Comparison of ENCODE assay signal across 2 cellular contexts in genomic region chr5:51821697-51822096, GRCh38.
TF ChIP-seq lines count a peak whose summit lies in the region.

No MANE protein-coding gene starts in this region.

TF ChIP-seq in SK-N-SH, 30 proteins besides CTCF, POLR2A, EP300 and RAD21 (continued from another document):
- TF ChIP-seq IRF3 (IDR thresholded peaks at IDR 0.05; ENCODE audit: low read depth, low read length): no peak
- TF ChIP-seq USF1 (IDR thresholded peaks at IDR 0.05; ENCODE audit: borderline replicate concordance, low read depth): no peak
- no peak for TF ChIP-seq ZBTB33 (IDR thresholded peaks at IDR 0.05; ENCODE audit: borderline replicate concordance, low read depth)
- TF ChIP-seq EZH2phosphoT487 (IDR thresholded peaks at IDR 0.05; ENCODE audit: borderline replicate concordance, low read depth): no peak
- no peak for TF ChIP-seq POLR2AphosphoS5 (IDR thresholded peaks at IDR 0.05; ENCODE audit: low read depth, low read length)
- no peak for TF ChIP-seq USF2 (IDR thresholded peaks at IDR 0.05; ENCODE audit: borderline replicate concordance, low read depth, low read length)

TF ChIP-seq in SK-N-SH treated with all-trans-retinoic acid at 6 μM for 48 hours, 23 proteins besides CTCF, POLR2A, EP300 and RAD21 (continued from another document):
- TF ChIP-seq PATZ1 (CRISPR knock-in tag; IDR thresholded peaks at IDR 0.05; ENCODE audit: borderline replicate concordance) (no peak), OSR1 (CRISPR knock-in tag; IDR thresholded peaks at IDR 0.05) (no peak), ZFP3 (CRISPR knock-in tag; IDR thresholded peaks at IDR 0.05) (no peak), ZFP30 (CRISPR knock-in tag; IDR thresholded peaks at IDR 0.05) (no peak), ESRRG (CRISPR knock-in tag; IDR thresholded peaks at IDR 0.05) (no peak)
